ENCODE assay signal across 1 cellular context in genomic region chr6:26571592-26572296, GRCh38.
A peak's percentile ranks its signal among the peaks of the same experiment; 100 is the strongest.
TF ChIP-seq lines count a peak whose summit lies in the region.

No MANE protein-coding gene starts in this region.

TF ChIP-seq in HEK293, 187 proteins besides CTCF, POLR2A, EP300 and RAD21 (continued from another document and continues in another):
- TF ChIP-seq ZBTB11 (tag by site-specific recombination; conservative IDR thresholded peaks at IDR 0.05; ENCODE audit: low read depth) (no peak), ZNF138 (tag by site-specific recombination; IDR thresholded peaks at IDR 0.05; ENCODE audit: borderline replicate concordance) (no peak), GLI4 (tag by site-specific recombination; IDR thresholded peaks at IDR 0.05) (peak; percentile 73; the same call in 1 of the 2 replicates), ZFP41 (tag by site-specific recombination; IDR thresholded peaks at IDR 0.05; ENCODE audit: borderline replicate concordance) (no peak), HOXD13 (CRISPR knock-in tag; IDR thresholded peaks at IDR 0.05; ENCODE audit: borderline replicate concordance) (no peak), SALL2 (tag by site-specific recombination; IDR thresholded peaks at IDR 0.05; ENCODE audit: borderline replicate concordance) (no peak), ZSCAN5A (tag by site-specific recombination; IDR thresholded peaks at IDR 0.05) (peak; percentile 50; the same call in 1 of the 2 replicates), ZNF10 (tag by site-specific recombination; IDR thresholded peaks at IDR 0.05) (peak; percentile 22; the same call in 1 of the 2 replicates), REST (tag by site-specific recombination; IDR thresholded peaks at IDR 0.05) (peak; percentile 47; the same call in 1 of the 2 replicates), ZNF416 (tag by site-specific recombination; IDR thresholded peaks at IDR 0.05) (no peak), GFI1B (tag by site-specific recombination; IDR thresholded peaks at IDR 0.05) (peak; percentile 55; the same call in 1 of the 2 replicates), ZNF580 (tag by site-specific recombination; IDR thresholded peaks at IDR 0.05) (peak; percentile 97), BCL11B (tag by site-specific recombination; IDR thresholded peaks at IDR 0.05; ENCODE audit: low read depth) (peak; percentile 84; the same call in 1 of the 2 replicates), ZNF169 (tag by site-specific recombination; IDR thresholded peaks at IDR 0.05) (no peak), ZNF76 (tag by site-specific recombination; IDR thresholded peaks at IDR 0.05; ENCODE audit: borderline replicate concordance, low read depth) (peak; percentile 18; the same call in 1 of the 2 replicates), ZBTB8A (tag by site-specific recombination; IDR thresholded peaks at IDR 0.05) (peak; percentile 68), ZNF664 (tag by site-specific recombination; IDR thresholded peaks at IDR 0.05) (peak; percentile 50; the same call in 1 of the 2 replicates), ZBTB17 (tag by site-specific recombination; IDR thresholded peaks at IDR 0.05) (peak; percentile 92), HOXA7 (CRISPR knock-in tag; IDR thresholded peaks at IDR 0.05; ENCODE audit: borderline replicate concordance) (no peak), ZSCAN23 (tag by site-specific recombination; IDR thresholded peaks at IDR 0.05) (peak; percentile 86), ZSCAN18 (tag by site-specific recombination; IDR thresholded peaks at IDR 0.05) (0 out of 2 replicates have a peak, but pooled peaks have one; percentile 68), REPIN1 (tag by site-specific recombination; IDR thresholded peaks at IDR 0.05; ENCODE audit: low read depth) (peak; percentile 86), TCF7L2 (IDR thresholded peaks at IDR 0.05; ENCODE audit: borderline replicate concordance, low read depth, low read length) (no peak), SP7 (tag by site-specific recombination; IDR thresholded peaks at IDR 0.05) (peak; percentile 92), ZNF660 (tag by site-specific recombination; IDR thresholded peaks at IDR 0.05) (peak; percentile 95), ZNF433 (tag by site-specific recombination; IDR thresholded peaks at IDR 0.05; ENCODE audit: low read depth) (no peak), ZNF202 (tag by site-specific recombination; IDR thresholded peaks at IDR 0.05; ENCODE audit: borderline replicate concordance) (no peak), GLIS1 (tag by site-specific recombination; IDR thresholded peaks at IDR 0.05) (peak; percentile 32; the same call in 1 of the 2 replicates), SP2 (tag by site-specific recombination; IDR thresholded peaks at IDR 0.05) (peak; percentile 22; the same call in 1 of the 2 replicates), ZNF174 (tag by site-specific recombination; IDR thresholded peaks at IDR 0.05) (no peak), ZNF776 (tag by site-specific recombination; IDR thresholded peaks at IDR 0.05; ENCODE audit: borderline replicate concordance) (no peak), SCRT2 (tag by site-specific recombination; IDR thresholded peaks at IDR 0.05) (peak; percentile 24; the same call in 1 of the 2 replicates)
- TF ChIP-seq, protein P1, sequence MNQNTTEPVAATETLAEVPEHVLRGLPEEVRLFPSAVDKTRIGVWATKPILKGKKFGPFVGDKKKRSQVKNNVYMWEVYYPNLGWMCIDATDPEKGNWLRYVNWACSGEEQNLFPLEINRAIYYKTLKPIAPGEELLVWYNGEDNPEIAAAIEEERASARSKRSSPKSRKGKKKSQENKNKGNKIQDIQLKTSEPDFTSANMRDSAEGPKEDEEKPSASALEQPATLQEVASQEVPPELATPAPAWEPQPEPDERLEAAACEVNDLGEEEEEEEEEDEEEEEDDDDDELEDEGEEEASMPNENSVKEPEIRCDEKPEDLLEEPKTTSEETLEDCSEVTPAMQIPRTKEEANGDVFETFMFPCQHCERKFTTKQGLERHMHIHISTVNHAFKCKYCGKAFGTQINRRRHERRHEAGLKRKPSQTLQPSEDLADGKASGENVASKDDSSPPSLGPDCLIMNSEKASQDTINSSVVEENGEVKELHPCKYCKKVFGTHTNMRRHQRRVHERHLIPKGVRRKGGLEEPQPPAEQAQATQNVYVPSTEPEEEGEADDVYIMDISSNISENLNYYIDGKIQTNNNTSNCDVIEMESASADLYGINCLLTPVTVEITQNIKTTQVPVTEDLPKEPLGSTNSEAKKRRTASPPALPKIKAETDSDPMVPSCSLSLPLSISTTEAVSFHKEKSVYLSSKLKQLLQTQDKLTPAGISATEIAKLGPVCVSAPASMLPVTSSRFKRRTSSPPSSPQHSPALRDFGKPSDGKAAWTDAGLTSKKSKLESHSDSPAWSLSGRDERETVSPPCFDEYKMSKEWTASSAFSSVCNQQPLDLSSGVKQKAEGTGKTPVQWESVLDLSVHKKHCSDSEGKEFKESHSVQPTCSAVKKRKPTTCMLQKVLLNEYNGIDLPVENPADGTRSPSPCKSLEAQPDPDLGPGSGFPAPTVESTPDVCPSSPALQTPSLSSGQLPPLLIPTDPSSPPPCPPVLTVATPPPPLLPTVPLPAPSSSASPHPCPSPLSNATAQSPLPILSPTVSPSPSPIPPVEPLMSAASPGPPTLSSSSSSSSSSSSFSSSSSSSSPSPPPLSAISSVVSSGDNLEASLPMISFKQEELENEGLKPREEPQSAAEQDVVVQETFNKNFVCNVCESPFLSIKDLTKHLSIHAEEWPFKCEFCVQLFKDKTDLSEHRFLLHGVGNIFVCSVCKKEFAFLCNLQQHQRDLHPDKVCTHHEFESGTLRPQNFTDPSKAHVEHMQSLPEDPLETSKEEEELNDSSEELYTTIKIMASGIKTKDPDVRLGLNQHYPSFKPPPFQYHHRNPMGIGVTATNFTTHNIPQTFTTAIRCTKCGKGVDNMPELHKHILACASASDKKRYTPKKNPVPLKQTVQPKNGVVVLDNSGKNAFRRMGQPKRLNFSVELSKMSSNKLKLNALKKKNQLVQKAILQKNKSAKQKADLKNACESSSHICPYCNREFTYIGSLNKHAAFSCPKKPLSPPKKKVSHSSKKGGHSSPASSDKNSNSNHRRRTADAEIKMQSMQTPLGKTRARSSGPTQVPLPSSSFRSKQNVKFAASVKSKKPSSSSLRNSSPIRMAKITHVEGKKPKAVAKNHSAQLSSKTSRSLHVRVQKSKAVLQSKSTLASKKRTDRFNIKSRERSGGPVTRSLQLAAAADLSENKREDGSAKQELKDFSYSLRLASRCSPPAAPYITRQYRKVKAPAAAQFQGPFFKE (tag by site-specific recombination; IDR thresholded peaks at IDR 0.05; ENCODE audit: borderline replicate concordance), result no peak
- TF ChIP-seq, protein P2, sequence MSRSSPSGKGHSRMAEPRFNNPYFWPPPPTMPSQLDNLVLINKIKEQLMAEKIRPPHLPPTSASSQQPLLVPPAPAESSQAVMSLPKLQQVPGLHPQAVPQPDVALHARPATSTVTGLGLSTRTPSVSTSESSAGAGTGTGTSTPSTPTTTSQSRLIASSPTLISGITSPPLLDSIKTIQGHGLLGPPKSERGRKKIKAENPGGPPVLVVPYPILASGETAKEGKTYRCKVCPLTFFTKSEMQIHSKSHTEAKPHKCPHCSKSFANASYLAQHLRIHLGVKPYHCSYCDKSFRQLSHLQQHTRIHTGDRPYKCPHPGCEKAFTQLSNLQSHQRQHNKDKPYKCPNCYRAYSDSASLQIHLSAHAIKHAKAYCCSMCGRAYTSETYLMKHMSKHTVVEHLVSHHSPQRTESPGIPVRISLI (tag by site-specific recombination; IDR thresholded peaks at IDR 0.05), result 0 out of 2 replicates have a peak, but pooled peaks have one; percentile 41
- TF ChIP-seq, protein P3, sequence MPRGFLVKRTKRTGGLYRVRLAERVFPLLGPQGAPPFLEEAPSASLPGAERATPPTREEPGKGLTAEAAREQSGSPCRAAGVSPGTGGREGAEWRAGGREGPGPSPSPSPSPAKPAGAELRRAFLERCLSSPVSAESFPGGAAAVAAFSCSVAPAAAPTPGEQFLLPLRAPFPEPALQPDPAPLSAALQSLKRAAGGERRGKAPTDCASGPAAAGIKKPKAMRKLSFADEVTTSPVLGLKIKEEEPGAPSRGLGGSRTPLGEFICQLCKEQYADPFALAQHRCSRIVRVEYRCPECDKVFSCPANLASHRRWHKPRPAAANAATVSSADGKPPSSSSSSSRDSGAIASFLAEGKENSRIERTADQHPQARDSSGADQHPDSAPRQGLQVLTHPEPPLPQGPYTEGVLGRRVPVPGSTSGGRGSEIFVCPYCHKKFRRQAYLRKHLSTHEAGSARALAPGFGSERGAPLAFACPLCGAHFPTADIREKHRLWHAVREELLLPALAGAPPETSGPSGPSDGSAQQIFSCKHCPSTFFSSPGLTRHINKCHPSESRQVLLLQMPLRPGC (tag by site-specific recombination; IDR thresholded peaks at IDR 0.05), result peak; percentile 81
- TF ChIP-seq, protein P4, sequence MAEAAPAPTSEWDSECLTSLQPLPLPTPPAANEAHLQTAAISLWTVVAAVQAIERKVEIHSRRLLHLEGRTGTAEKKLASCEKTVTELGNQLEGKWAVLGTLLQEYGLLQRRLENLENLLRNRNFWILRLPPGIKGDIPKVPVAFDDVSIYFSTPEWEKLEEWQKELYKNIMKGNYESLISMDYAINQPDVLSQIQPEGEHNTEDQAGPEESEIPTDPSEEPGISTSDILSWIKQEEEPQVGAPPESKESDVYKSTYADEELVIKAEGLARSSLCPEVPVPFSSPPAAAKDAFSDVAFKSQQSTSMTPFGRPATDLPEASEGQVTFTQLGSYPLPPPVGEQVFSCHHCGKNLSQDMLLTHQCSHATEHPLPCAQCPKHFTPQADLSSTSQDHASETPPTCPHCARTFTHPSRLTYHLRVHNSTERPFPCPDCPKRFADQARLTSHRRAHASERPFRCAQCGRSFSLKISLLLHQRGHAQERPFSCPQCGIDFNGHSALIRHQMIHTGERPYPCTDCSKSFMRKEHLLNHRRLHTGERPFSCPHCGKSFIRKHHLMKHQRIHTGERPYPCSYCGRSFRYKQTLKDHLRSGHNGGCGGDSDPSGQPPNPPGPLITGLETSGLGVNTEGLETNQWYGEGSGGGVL (tag by site-specific recombination; IDR thresholded peaks at IDR 0.05), result peak; percentile 74
